In genomic region chr20:44993343-44993742, GRCh38 we compare ENCODE assay signal across 12 cellular contexts. TPM values are rescaled to one million over a fixed set of nuclear protein-coding genes. Genes with fewer than 3 reads are reported as not detected.
DNase-seq lines count a peak whose midpoint lies in the region; ATAC-seq, FAIRE-seq and TF ChIP-seq lines count a peak whose summit lies in the region.
"Had no signal": no experiment of that assay in that cellular context is flagged by ENCODE, and none has a peak within 500 bp of the region (broad histone marks: within the 10 kb centered on the region; RNA-seq: fewer than 3 reads in every experiment).

No MANE protein-coding gene starts in this region.

- H3K4me1 ChIP-seq in keratinocyte (ENCODE audit: control insufficient read depth, extremely low read depth, insufficient read depth, low read length) (peaks cover 16% of the 10 kb centered on the region), uterus (no peaks in the 10 kb centered on the region)

- H2AFZ ChIP-seq in keratinocyte (ENCODE audit: control insufficient read depth, low read length), result no peak overlapping the region
- H2AFZ ChIP-seq: hepatocyte had no signal

- H3K36me3 ChIP-seq in keratinocyte (ENCODE audit: control insufficient read depth in 2 of 2, extremely low read depth in 1 of 2, insufficient read depth in 2 of 2, low read length in 2 of 2) (peaks cover 13 to 14% of the 10 kb centered on the region in 2 experiments), uterus (no peaks in the 10 kb centered on the region)

- H3K4me3 ChIP-seq in HL-60 (replicated peaks; ENCODE audit: insufficient read depth, low read length) (no peak overlapping the region), keratinocyte (ENCODE audit: control insufficient read depth in 2 of 3, extremely low read depth in 1 of 3, insufficient read depth in 2 of 3, low read depth in 1 of 3, low read length in 3 of 3) (no peak overlapping the region), uterus (no peak overlapping the region)
- H3K4me3 ChIP-seq: body of pancreas, hepatocyte had no signal

- TF ChIP-seq POLR2A in uterus (IDR thresholded peaks at IDR 0.05), result no peak

- H3K9ac ChIP-seq in keratinocyte (ENCODE audit: control insufficient read depth, extremely low read depth, insufficient read depth, low read length), result no peak overlapping the region

- H3K27ac Mint-ChIP-seq in activated B cell treated with CpG ODN at 0.5 μM for 24 hours, result peak overlapping the region; percentile 41

- H3K27ac ChIP-seq in HL-60 (replicated peaks) (peak overlapping the region; percentile 31), keratinocyte (ENCODE audit: control insufficient read depth, insufficient read depth, low read length) (no peak overlapping the region), uterus (no peak overlapping the region)
- H3K27ac ChIP-seq: body of pancreas, hepatocyte had no signal

- no peaks in the 10 kb centered on the region for H3K9me1 ChIP-seq in keratinocyte (ENCODE audit: control insufficient read depth, extremely low read depth, insufficient read depth, low read length)

- H3K4me3 Mint-ChIP-seq in activated B cell treated with CpG ODN at 0.5 μM for 24 hours, result peak overlapping the region; percentile 49

- H3K4me2 ChIP-seq in keratinocyte (ENCODE audit: control insufficient read depth, extremely low read depth, insufficient read depth, low read depth, low read length), result peak overlapping the region; percentile 59
- H3K4me2 ChIP-seq: hepatocyte had no signal

- dilution Hi-C loops in keratinocyte (cut with MboI; ENCODE audit: extremely low pct_ligation_motif_present, low sequenced_read_pairs), result no loop called here

- DNase-seq in CD1c-positive myeloid dendritic cell (ENCODE audit: extremely low spot score) (peak; percentile 53), HL-60 (ENCODE audit: low read depth in 1 of 2, low spot score in 1 of 2) (no peak), activated B cell treated with CpG ODN at 0.5 μM for 24 hours (no peak), keratinocyte (ENCODE audit: low read depth, low spot score) (no peak), NCI-H1417 (lab: John Stamatoyannopoulos, UW) (no peak), NCI-H187 (lab: John Stamatoyannopoulos, UW) (no peak), uterus (no peak), NCI-H1694 (lab: John Stamatoyannopoulos, UW) (no peak)
- DNase-seq: body of pancreas, T1000 had no signal

- no peaks in the 10 kb centered on the region for H3K9me3 Mint-ChIP-seq in activated B cell treated with CpG ODN at 0.5 μM for 24 hours

- no peaks in the 10 kb centered on the region for H3K27me3 ChIP-seq in HL-60 (ENCODE audit: insufficient read depth, poor library complexity, severe bottlenecking)
- no peaks in the 10 kb centered on the region for H3K27me3 ChIP-seq in keratinocyte (ENCODE audit: control insufficient read depth, extremely low read depth, insufficient read depth, low read length)
- H3K27me3 ChIP-seq in uterus, result no peaks in the 10 kb centered on the region
- H3K27me3 ChIP-seq: body of pancreas, hepatocyte had no signal

- H3K4me1 Mint-ChIP-seq in activated B cell treated with CpG ODN at 0.5 μM for 24 hours, result peaks cover 77% of the 10 kb centered on the region

- CTCF ChIA-PET in activated B cell treated with CpG ODN at 0.5 μM for 24 hours (lab: Charles Lee), result no interaction called here

- H3K36me3 Mint-ChIP-seq in activated B cell treated with CpG ODN at 0.5 μM for 24 hours (ENCODE audit: low read depth), result peaks cover 79% of the 10 kb centered on the region

- POLR2A ChIA-PET in activated B cell treated with CpG ODN at 0.5 μM for 24 hours (lab: Charles Lee), result interaction anchor here (1.1 to 1.3 kb wide), 2 partner anchors 15 to 26 kb away, joined by 4 to 5 read pairs; no protein-coding TSS in a partner anchor

- no peaks in the 10 kb centered on the region for H4K20me1 ChIP-seq in keratinocyte (ENCODE audit: control insufficient read depth, extremely low read depth, insufficient read depth, low read length)

- TF ChIP-seq CTCF in HL-60 (IDR thresholded peaks at IDR 0.05; ENCODE audit: insufficient read depth, low read length) (no peak), activated B cell treated with CpG ODN at 0.5 μM for 24 hours (IDR thresholded peaks at IDR 0.05) (no peak), keratinocyte (optimal IDR thresholded peaks at IDR 0.05 in 1 of 3, IDR thresholded peaks at IDR 0.05 in 1 of 3, conservative IDR thresholded peaks at IDR 0.05 in 1 of 3; ENCODE audit: extremely low read depth in 1 of 3, insufficient read depth in 2 of 3, low read length in 3 of 3) (no peak), uterus (IDR thresholded peaks at IDR 0.05) (no peak)

- no peak for ATAC-seq in activated B cell treated with CpG ODN at 0.5 μM for 24 hours (ENCODE audit: low read depth)
- ATAC-seq: body of pancreas had no signal

- intact Hi-C loops in activated B cell treated with CpG ODN at 0.5 μM for 24 hours (cut with micrococcal nuclease), result no loop called here
- intact Hi-C loops in uterus (cut with DNase I; ENCODE audit: low total_unique reads), result no loop called here

- H3K9me3 ChIP-seq in keratinocyte (ENCODE audit: control insufficient read depth, low read depth, low read length) (no peaks in the 10 kb centered on the region), uterus (no peaks in the 10 kb centered on the region)
- H3K9me3 ChIP-seq: body of pancreas had no signal

- peaks cover 24% of the 10 kb centered on the region for H3K79me2 ChIP-seq in keratinocyte (ENCODE audit: control insufficient read depth, insufficient read depth, low read length)

- no peak for FAIRE-seq in keratinocyte (lab: Jason Lieb, UNC)
- FAIRE-seq: GM19239 had no signal

- no peaks in the 10 kb centered on the region for H3K27me3 Mint-ChIP-seq in activated B cell treated with CpG ODN at 0.5 μM for 24 hours

RNA-seq across cellular contexts. Expression of gene STK4, which starts 27.0 kb away (rescaled TPM):
- 219 and 245 TPM in 2 replicates for total RNA-seq in activated B cell treated with CpG ODN at 0.5 μM for 24 hours
- polyA plus RNA-seq in keratinocyte, result 23.4 to 30.5 TPM (median 27.4 TPM) in 3 replicates
- 27.2 TPM for polyA plus RNA-seq in keratinocyte (2011; ENCODE audit: low read depth)
- 17.0 and 24.4 TPM in 2 replicates for polyA plus RNA-seq in keratinocyte (2011; cell fraction: cytosol; rRNA removed)
- 28.5 and 34.3 TPM in 2 replicates for polyA plus RNA-seq in keratinocyte (2011; cell fraction: nucleus; rRNA removed)
- 12.1 and 17.4 TPM in 2 replicates for polyA plus RNA-seq in keratinocyte (2012; ENCODE audit: low replicate concordance)
- 20.4 to 47.9 TPM (median 30.2 TPM) in 3 replicates for polyA minus RNA-seq in keratinocyte
- polyA minus RNA-seq in keratinocyte (2011; cell fraction: cytosol; rRNA and poly(A)+ RNA removed), result 19.2 TPM
- 27.9 and 57.4 TPM in 2 replicates for polyA minus RNA-seq in keratinocyte (2011; cell fraction: nucleus; rRNA and poly(A)+ RNA removed)
- total RNA-seq in uterus, result 10 to 100 TPM in 3 of 4 donors, 1 to 10 TPM in 1; 9.0 to 43.6 (median 29.6) TPM

RNA-seq across cellular contexts. Expression of gene TOMM34, which starts 33.1 kb away (rescaled TPM):
- total RNA-seq in activated B cell treated with CpG ODN at 0.5 μM for 24 hours (18.2 and 22.7 TPM in 2 replicates), uterus (10 to 100 TPM; 11.1 to 15.6 (median 12.5) TPM)
- 31.5 to 47.7 TPM (median 32.9 TPM) in 3 replicates for polyA plus RNA-seq in keratinocyte
- 17.7 TPM for polyA plus RNA-seq in keratinocyte (2011; ENCODE audit: low read depth)
- 35.4 and 40.1 TPM in 2 replicates for polyA plus RNA-seq in keratinocyte (2011; cell fraction: cytosol; rRNA removed)
- polyA plus RNA-seq in keratinocyte (2011; cell fraction: nucleus; rRNA removed), result 25.4 and 28.9 TPM in 2 replicates
- 24.9 and 41.7 TPM in 2 replicates for polyA plus RNA-seq in keratinocyte (2012; ENCODE audit: low replicate concordance)
- 23.5 to 30.2 TPM (median 26.0 TPM) in 3 replicates for polyA minus RNA-seq in keratinocyte
- 13.0 TPM for polyA minus RNA-seq in keratinocyte (2011; cell fraction: cytosol; rRNA and poly(A)+ RNA removed)
- polyA minus RNA-seq in keratinocyte (2011; cell fraction: nucleus; rRNA and poly(A)+ RNA removed), result 8.1 and 8.6 TPM in 2 replicates
